In genomic region chr11:123507043-123507442, GRCh38 we compare ENCODE assay signal across 16 cellular contexts.
"Had no signal": no experiment of that assay in that cellular context is flagged by ENCODE, and none has a peak within 500 bp of the region (broad histone marks: within the 10 kb centered on the region; RNA-seq: fewer than 3 reads in every experiment).

No MANE protein-coding gene starts in this region.

- DNase-seq: activated CD4-positive, alpha-beta T cell treated with anti-CD3 and anti-CD28 coated beads, Interleukin-2, amount 50 U/mL, for 48 hours; activated naive CD4-positive, alpha-beta T cell treated with anti-CD3 and anti-CD28 coated beads for 36 hours; brain microvascular endothelial cell; left ventricle myocardium inferior; naive B cell; posterior cingulate gyrus; retina; SHP77 treated with DMSO at 0.1 percent for 48 hours; stimulated activated CD4-positive, alpha-beta T cell treated with anti-CD3 and anti-CD28 coated beads, Interleukin-2, amount 100 ng/mL, for 48 hours; stimulated activated naive B cell treated with anti-CD40 and anti-IgM and Interleukin-4, amounts not matched to agents 10 μg/mL and 1 μg/mL and 100 μg/mL, for 72 hours; trophoblast cell had no signal

- ATAC-seq: esophagus mucosa; stimulated activated naive B cell treated with anti-CD40 and anti-IgM and Interleukin-4, amounts not matched to agents 10 μg/mL and 1 μg/mL and 100 μg/mL, for 72 hours had no signal

- H3K27me3 Mint-ChIP-seq: central memory CD8-positive, alpha-beta T cell had no signal

- H3K27ac Mint-ChIP-seq: activated naive CD4-positive, alpha-beta T cell treated with anti-CD3 and anti-CD28 coated beads for 36 hours; naive B cell; stimulated activated naive B cell treated with anti-CD40 and anti-IgM and Interleukin-4, amounts not matched to agents 10 μg/mL and 1 μg/mL and 100 μg/mL, for 72 hours had no signal

- H3K9me3 Mint-ChIP-seq: activated naive CD4-positive, alpha-beta T cell treated with anti-CD3 and anti-CD28 coated beads for 36 hours; central memory CD8-positive, alpha-beta T cell; naive B cell; stimulated activated naive B cell treated with anti-CD40 and anti-IgM and Interleukin-4, amounts not matched to agents 10 μg/mL and 1 μg/mL and 100 μg/mL, for 72 hours had no signal

- H3K36me3 Mint-ChIP-seq: naive B cell had no signal

- H3K4me3 Mint-ChIP-seq: activated naive CD4-positive, alpha-beta T cell treated with anti-CD3 and anti-CD28 coated beads for 36 hours; central memory CD8-positive, alpha-beta T cell; naive B cell; stimulated activated naive B cell treated with anti-CD40 and anti-IgM and Interleukin-4, amounts not matched to agents 10 μg/mL and 1 μg/mL and 100 μg/mL, for 72 hours had no signal

- H3K4me3 ChIP-seq: adrenal gland, coronary artery, left ventricle myocardium inferior, suprapubic skin had no signal
